Comparison of ENCODE assay signal across 16 cellular contexts in the genomic region with DNA sequence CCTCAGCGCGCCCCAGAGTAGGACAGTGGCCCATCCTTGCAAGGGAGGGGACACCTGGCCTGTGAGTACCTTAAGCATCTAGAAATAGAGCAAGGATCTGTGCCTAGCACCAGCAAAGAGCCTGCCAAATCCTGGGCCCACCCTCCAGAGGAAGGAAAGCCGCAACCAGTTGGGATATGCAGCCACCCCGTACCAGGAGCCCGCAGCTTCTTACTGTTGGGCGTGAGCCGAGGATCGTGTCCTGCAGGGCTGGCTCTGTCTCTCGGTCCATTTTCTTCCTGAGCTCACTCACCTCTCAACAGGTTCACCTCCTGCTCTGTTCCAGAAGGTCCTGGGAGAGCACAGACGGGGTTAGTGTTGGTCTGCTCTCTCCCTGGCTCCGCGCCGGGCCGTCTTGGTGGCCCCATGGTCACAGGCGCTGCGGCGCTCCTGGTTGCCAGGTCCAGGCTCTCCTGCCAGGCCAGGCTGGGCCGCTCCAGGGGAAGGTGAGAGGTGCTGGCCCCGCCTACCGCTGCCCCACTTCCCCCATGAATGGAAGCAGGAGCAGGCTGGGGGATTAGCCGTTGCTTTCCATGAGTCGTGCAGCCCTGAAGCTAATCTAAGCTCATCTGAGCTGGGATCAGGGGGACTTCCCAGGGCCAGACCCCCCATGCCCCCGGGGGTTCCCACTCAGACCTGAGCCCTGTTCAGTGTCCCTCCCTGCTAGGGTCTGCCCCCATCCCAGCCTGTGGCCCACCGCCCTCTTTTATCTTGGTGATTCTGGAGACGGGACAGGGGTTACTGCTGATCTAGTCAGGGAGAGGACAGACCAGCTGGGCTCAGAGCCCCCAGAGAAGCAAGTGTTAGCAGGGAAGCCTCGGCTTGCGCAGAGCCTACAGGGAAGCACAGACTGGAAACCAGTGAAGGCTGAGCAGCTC. TPM values are rescaled to one million over a fixed set of nuclear protein-coding genes. Genes with fewer than 3 reads are reported as not detected.
DNase-seq lines count a peak whose midpoint lies in the region; ATAC-seq, FAIRE-seq and TF ChIP-seq lines count a peak whose summit lies in the region.
"Had no signal": no experiment of that assay in that cellular context is flagged by ENCODE, and none has a peak within 500 bp of the region (broad histone marks: within the 10 kb centered on the region; RNA-seq: fewer than 3 reads in every experiment).

No MANE protein-coding gene starts in this region.

- peak; percentile 19 for DNase-seq in left cardiac atrium
- no peak for DNase-seq in cardiac septum (ENCODE audit: low spot score)
- DNase-seq in NT2/D1 (ENCODE audit: low read depth, low spot score) = no peak
- peak; percentile 71 for DNase-seq in kidney
- DNase-seq in ecto neural progenitor cell (ENCODE audit: low spot score) = no peak
- DNase-seq in esophagus squamous epithelium (lab: John Stamatoyannopoulos, UW) = no peak
- no peak for DNase-seq in UCSD-AML1 (lab: John Stamatoyannopoulos, UW; ENCODE audit: unreplicated experiment)
- no peak for DNase-seq in inferior parietal cortex (ENCODE audit: extremely low spot score)

- no peak for TF ChIP-seq CTCF in kidney (IDR thresholded peaks at IDR 0.05; ENCODE audit: borderline replicate concordance, extremely low read depth, insufficient read depth)
- TF ChIP-seq CTCF in esophagus squamous epithelium (IDR thresholded peaks at IDR 0.05) = no peak

- FAIRE-seq in kidney (lab: Jason Lieb, UNC) = no peak
- FAIRE-seq: A204.1 had no signal

- no peak overlapping the region for H3K4me3 ChIP-seq in NT2/D1 (ENCODE audit: insufficient read length, low read depth)
- H3K4me3 ChIP-seq in kidney (ENCODE audit: low read length in 2 of 2) = no peak overlapping the region
- H3K4me3 ChIP-seq in esophagus squamous epithelium = no peak overlapping the region
- H3K4me3 ChIP-seq: lung, prostate gland, thoracic aorta, vagina had no signal

- no peak for TF ChIP-seq POLR2A in esophagus squamous epithelium (IDR thresholded peaks at IDR 0.05)

- H3K9me3 ChIP-seq in NT2/D1 (ENCODE audit: insufficient read depth, low read length) = no peaks in the 10 kb centered on the region
- no peaks in the 10 kb centered on the region for H3K9me3 ChIP-seq in kidney (ENCODE audit: control insufficient read depth in 1 of 2, low read length in 2 of 2)
- H3K9me3 ChIP-seq in esophagus squamous epithelium = no peaks in the 10 kb centered on the region
- H3K9me3 ChIP-seq: prostate gland, thoracic aorta, vagina had no signal

- ATAC-seq in left cardiac atrium = no peak

- no peaks in the 10 kb centered on the region for H3K27me3 ChIP-seq in NT2/D1 (ENCODE audit: insufficient read depth, insufficient read length)
- no peaks in the 10 kb centered on the region for H3K27me3 ChIP-seq in esophagus squamous epithelium
- H3K27me3 ChIP-seq: vagina had no signal

- intact Hi-C loops in left cardiac atrium (cut with DNase I) (loop anchor here (1.0 to 10.0 kb wide), 5 partner anchors 147 to 667 kb away; no protein-coding TSS in a partner anchor), cardiac septum (cut with DNase I) (loop anchor here (2.0 to 5.0 kb wide), 2 partner anchors 150 to 553 kb away; no protein-coding TSS in a partner anchor), kidney (cut with DNase I) (loop anchor here (5.0 to 10.0 kb wide), 3 partner anchors 147 to 555 kb away; no protein-coding TSS in a partner anchor), esophagus squamous epithelium (cut with DNase I) (loop anchor here (10.0 kb wide), 1 partner anchor 147 kb away; no protein-coding TSS in a partner anchor)

- H3K9ac ChIP-seq in NT2/D1 (ENCODE audit: insufficient read length, low read depth) (peak overlapping the region; percentile 58), kidney (ENCODE audit: low read length in 2 of 2) (no peak overlapping the region)

- WGBS in esophagus squamous epithelium, 2 donors = 93% methylated on average over 6 of the region's 27 CpGs; no CpG with 5 or more reads in 1 of the 2 donors

- H3K36me3 ChIP-seq in NT2/D1 (ENCODE audit: insufficient read depth, insufficient read length, low read length) (peaks cover 12% of the 10 kb centered on the region), kidney (ENCODE audit: control insufficient read depth in 1 of 2, insufficient read depth in 2 of 2, low read length in 2 of 2) (no peaks in the 10 kb centered on the region), esophagus squamous epithelium (peaks cover 0 to 6% (median 0%) of the 10 kb centered on the region in 3 donors)
- H3K36me3 ChIP-seq: prostate gland, vagina had no signal

- peaks cover 21% of the 10 kb centered on the region for H3K4me1 ChIP-seq in NT2/D1 (ENCODE audit: insufficient read depth, insufficient read length)
- peaks cover 0 to 5% of the 10 kb centered on the region in 2 donors for H3K4me1 ChIP-seq in kidney (ENCODE audit: control insufficient read depth in 1 of 2, insufficient read depth in 1 of 2, low read depth in 1 of 2, low read length in 2 of 2)
- peaks cover 8 to 34% (median 8%) of the 10 kb centered on the region in 3 donors for H3K4me1 ChIP-seq in esophagus squamous epithelium
- H3K4me1 ChIP-seq: prostate gland had no signal

- H3K27ac ChIP-seq in kidney (ENCODE audit: low read depth in 2 of 2, low read length in 2 of 2) = no peak overlapping the region
- no peak overlapping the region for H3K27ac ChIP-seq in esophagus squamous epithelium
- H3K27ac ChIP-seq: HL-60, prostate gland, thoracic aorta, vagina had no signal

RNA-seq across cellular contexts. Expression of gene ENDOV, which starts 12.7 kb away (rescaled TPM):
- total RNA-seq in left cardiac atrium (10 to 100 TPM; 10.3 to 11.7 TPM), cardiac septum (12.8 TPM), kidney (28.0 TPM), esophagus squamous epithelium (10 to 100 TPM in 3 of 4 donors, 1 to 10 TPM in 1; 7.4 to 16.0 (median 14.5) TPM)
- 20.3 TPM for polyA plus RNA-seq in kidney (ENCODE audit: insufficient read depth, low read depth, low replicate concordance)

RNA-seq across cellular contexts. Expression of gene NPTX1, which starts 48.8 kb away (rescaled TPM):
- total RNA-seq in left cardiac atrium (not detected), cardiac septum (0.62 TPM), kidney (0.31 TPM), esophagus squamous epithelium (under 1 TPM in 2 of 4 donors, not detected in 2; under 0.01 to 0.15 TPM)
- 0.39 TPM for polyA plus RNA-seq in kidney (ENCODE audit: insufficient read depth, low read depth, low replicate concordance)
- total RNA-seq: epithelial cell of proximal tubule had no signal
- polyA plus RNA-seq: CD8-positive, alpha-beta memory T cell had no signal

Comparison
In these comparisons a context has a peak if more than half of its experiments do, and no peak if none do; other contexts are left out.
1. DNase-seq: peak in left cardiac atrium (single experiment) and kidney (single experiment); none in cardiac septum (single experiment), NT2/D1 (single experiment), ecto neural progenitor cell (single experiment), esophagus squamous epithelium (single experiment), UCSD-AML1 (single experiment) and inferior parietal cortex (single experiment).